29 cellular contexts compared by ENCODE assay signal in the genomic region with DNA sequence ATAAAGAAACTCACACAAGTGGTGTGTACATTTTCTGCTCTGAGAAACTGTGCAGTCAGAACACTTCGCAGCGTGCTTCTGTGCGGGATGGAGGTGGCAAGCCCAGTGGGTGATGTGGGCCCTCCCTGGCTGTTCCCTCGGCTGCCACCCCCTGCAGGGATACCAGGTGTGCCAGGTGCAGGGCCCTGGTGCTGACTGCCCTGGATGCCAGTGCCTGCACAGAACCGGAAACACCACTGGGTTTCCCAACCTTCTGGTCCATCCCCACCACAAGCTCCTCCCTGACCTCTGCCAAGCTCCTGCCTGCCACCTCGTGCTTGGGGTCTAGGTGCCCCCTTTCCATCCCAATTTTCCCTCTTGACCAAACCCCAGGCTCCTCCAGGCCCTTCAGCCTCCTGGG.
DNase-seq lines count a peak whose midpoint lies in the region; ATAC-seq and TF ChIP-seq lines count a peak whose summit lies in the region.
"Had no signal": no experiment of that assay in that cellular context is flagged by ENCODE, and none has a peak within 500 bp of the region (broad histone marks: within the 10 kb centered on the region; RNA-seq: fewer than 3 reads in every experiment).

No MANE protein-coding gene starts in this region.

- H2BK12ac ChIP-seq in neuronal stem cell (ENCODE audit: low read length) = no peak overlapping the region

- no peak overlapping the region for H4K91ac ChIP-seq in neuronal stem cell (ENCODE audit: low read depth, low read length, poor library complexity)

- H3K4me1 Mint-ChIP-seq in activated CD4-positive, alpha-beta T cell treated with anti-CD3 and anti-CD28 coated beads, Interleukin-2, amount 10 ng/mL, durations not matched to agents 7 days and 5 days = no peaks in the 10 kb centered on the region
- H3K4me1 Mint-ChIP-seq: activated CD4-positive, alpha-beta memory T cell treated with anti-CD3 and anti-CD28 coated beads, Interleukin-2, amount 10 ng/mL, durations not matched to agents 7 days and 5 days; activated T-helper 17 cell treated with anti-CD3 and anti-CD28 coated beads, Interleukin-2, amount 50 U/mL, for 72 hours; CD4-positive, alpha-beta memory T cell had no signal

- H3K4me1 ChIP-seq in HEK293 (ENCODE audit: control insufficient read depth, insufficient read depth, low read length) (no peaks in the 10 kb centered on the region), neuronal stem cell (ENCODE audit: control insufficient read depth in 2 of 2, insufficient read depth in 1 of 2, low read depth in 1 of 2, low read length in 2 of 2) (peaks cover 18 to 23% of the 10 kb centered on the region in 2 donors)
- H3K4me1 ChIP-seq: psoas muscle had no signal

- H3K4me3 ChIP-seq in HEK293 (ENCODE audit: low read depth, low read length) = no peak overlapping the region
- H3K4me3 ChIP-seq in neuronal stem cell (ENCODE audit: low read length in 2 of 2) = no peak overlapping the region
- H3K4me3 ChIP-seq: heart right ventricle, psoas muscle, transverse colon had no signal

- peaks cover 2% of the 10 kb centered on the region for H3K79me1 ChIP-seq in neuronal stem cell (ENCODE audit: low read depth, low read length)

- peak overlapping the region; percentile 3 for H2BK15ac ChIP-seq in neuronal stem cell (ENCODE audit: low read length)

- H3K27ac Mint-ChIP-seq in activated CD4-positive, alpha-beta T cell treated with anti-CD3 and anti-CD28 coated beads, Interleukin-2, amount 10 ng/mL, durations not matched to agents 7 days and 5 days = peak overlapping the region; percentile 31
- H3K27ac Mint-ChIP-seq: activated CD4-positive, alpha-beta memory T cell treated with anti-CD3 and anti-CD28 coated beads, Interleukin-2, amount 10 ng/mL, durations not matched to agents 7 days and 5 days; activated naive CD8-positive, alpha-beta T cell; activated T-helper 17 cell treated with anti-CD3 and anti-CD28 coated beads, Interleukin-2, amount 50 U/mL, for 72 hours; CD4-positive, alpha-beta memory T cell had no signal

- H2BK5ac ChIP-seq in neuronal stem cell (ENCODE audit: low read length) = peak overlapping the region; percentile 72

- H3K18ac ChIP-seq in neuronal stem cell (ENCODE audit: low read length) = peak overlapping the region; percentile 66

- ATAC-seq in GM18505 (IDR thresholded peaks at IDR 0.05; ENCODE audit: unreplicated experiment) (no peak), SK-N-SH treated with all-trans-retinoic acid at 6 μM for 48 hours (no peak)
- ATAC-seq: activated CD4-positive, CD25-positive, alpha-beta regulatory T cell treated with anti-CD3 and anti-CD28 coated beads, Interleukin-2, amount 50 U/mL, for 24 hours; activated T-helper 17 cell treated with anti-CD3 and anti-CD28 coated beads, Interleukin-2, amount 50 U/mL, for 72 hours; heart right ventricle; naive thymus-derived CD4-positive, alpha-beta T cell; psoas muscle had no signal

- H3K4me3 Mint-ChIP-seq in activated CD4-positive, alpha-beta T cell treated with anti-CD3 and anti-CD28 coated beads, Interleukin-2, amount 10 ng/mL, durations not matched to agents 7 days and 5 days = no peak overlapping the region
- H3K4me3 Mint-ChIP-seq: activated CD4-positive, alpha-beta memory T cell treated with anti-CD3 and anti-CD28 coated beads, Interleukin-2, amount 10 ng/mL, durations not matched to agents 7 days and 5 days; activated naive CD8-positive, alpha-beta T cell; activated T-helper 17 cell treated with anti-CD3 and anti-CD28 coated beads, Interleukin-2, amount 50 U/mL, for 72 hours; CD4-positive, alpha-beta memory T cell; naive thymus-derived CD4-positive, alpha-beta T cell had no signal

- H3K9me3 ChIP-seq in HEK293 (ENCODE audit: control insufficient read depth, insufficient read depth, low read depth, low read length) (no peaks in the 10 kb centered on the region), neuronal stem cell (replicated peaks in 1 of 2; ENCODE audit: control insufficient read depth in 2 of 2, insufficient read depth in 1 of 2, low read depth in 1 of 2, low read length in 2 of 2) (peaks cover 0 to 3% of the 10 kb centered on the region in 2 donors)
- H3K9me3 ChIP-seq: heart right ventricle, psoas muscle, transverse colon had no signal

- H3K14ac ChIP-seq in neuronal stem cell (ENCODE audit: low read length) = no peak overlapping the region

- CTCF ChIA-PET in activated CD4-positive, alpha-beta T cell treated with anti-CD3 and anti-CD28 coated beads, Interleukin-2, amount 10 ng/mL, durations not matched to agents 7 days and 5 days (lab: Charles Lee) = interaction anchor here (0.8 to 1.1 kb wide), 3 partner anchors 12 to 31 kb away, joined by 3 read pairs; no protein-coding TSS in a partner anchor
- CTCF ChIA-PET in HEK293 (lab: Yijun Ruan, JAX) = interaction anchor here (1.1 to 2.2 kb wide), 2 partner anchors 45 to 265 kb away, joined by 4 to 6 read pairs; no protein-coding TSS in a partner anchor

- H3K27me3 ChIP-seq in neuronal stem cell (ENCODE audit: control insufficient read depth in 3 of 3, insufficient read depth in 3 of 3, low read depth in 1 of 3, low read length in 3 of 3) = peaks cover 0 to 7% (median 0%) of the 10 kb centered on the region in 3 experiments
- H3K27me3 ChIP-seq: transverse colon had no signal

- H3K27me3 Mint-ChIP-seq in activated CD4-positive, alpha-beta T cell treated with anti-CD3 and anti-CD28 coated beads, Interleukin-2, amount 10 ng/mL, durations not matched to agents 7 days and 5 days = peaks cover under 1% of the 10 kb centered on the region
- H3K27me3 Mint-ChIP-seq: activated CD4-positive, alpha-beta memory T cell treated with anti-CD3 and anti-CD28 coated beads, Interleukin-2, amount 10 ng/mL, durations not matched to agents 7 days and 5 days; activated naive CD8-positive, alpha-beta T cell; activated T-helper 17 cell treated with anti-CD3 and anti-CD28 coated beads, Interleukin-2, amount 50 U/mL, for 72 hours; CD4-positive, alpha-beta memory T cell had no signal

- no peak overlapping the region for H2BK120ac ChIP-seq in neuronal stem cell (ENCODE audit: low read depth, low read length)

- TF ChIP-seq POLR2A in GM18505 (IDR thresholded peaks at IDR 0.05; ENCODE audit: borderline replicate concordance, extremely low read depth, insufficient read depth, insufficient read length) = no peak

- DNase-seq in activated CD4-positive, alpha-beta T cell treated with anti-CD3 and anti-CD28 coated beads, Interleukin-2, amount 10 ng/mL, durations not matched to agents 7 days and 5 days = no peak
- DNase-seq in activated CD4-positive, alpha-beta T cell treated with anti-CD3 and anti-CD28 coated beads for 4 hours = no peak
- DNase-seq in NCI-H69 (lab: John Stamatoyannopoulos, UW) (peak; percentile 90), neuronal stem cell (ENCODE audit: low spot score) (no peak), dermis blood vessel endothelial cell (no peak)
- DNase-seq: activated CD4-positive, alpha-beta memory T cell treated with anti-CD3 and anti-CD28 coated beads, Interleukin-2, amount 10 ng/mL, durations not matched to agents 7 days and 5 days; activated CD8-positive, alpha-beta memory T cell treated with anti-CD3 and anti-CD28 coated beads, Interleukin-2, amount 50 U/mL, for 48 hours; CD4-positive, alpha-beta memory T cell; foreskin melanocyte; HCEC 1CT; heart right ventricle; midbrain; MM.1S; naive thymus-derived CD4-positive, alpha-beta T cell; NCI-H2227 treated with DMSO at 0.1 percent for 48 hours; occipital lobe; RPMI8226; stimulated activated CD4-positive, alpha-beta T cell treated with anti-CD3 and anti-CD28 coated beads, Interleukin-15, amount 100 ng/mL, for 24 hours; stimulated activated CD4-positive, alpha-beta T cell treated with anti-CD3 and anti-CD28 coated beads, Interleukin-4, amount 100 ng/mL, for 4 hours; T-helper 1 cell; transverse colon had no signal

- H3K36me3 ChIP-seq in HEK293 (ENCODE audit: control insufficient read depth in 2 of 2, insufficient read depth in 1 of 2, low read length in 2 of 2) = peaks cover 0 to 9% of the 10 kb centered on the region in 2 experiments; a peak in 1 of 3 replicates
- H3K36me3 ChIP-seq in neuronal stem cell (replicated peaks in 1 of 2; ENCODE audit: control insufficient read depth in 2 of 2, insufficient read depth in 2 of 2, low read length in 2 of 2) = peaks cover 0 to 11% of the 10 kb centered on the region in 2 donors
- H3K36me3 ChIP-seq: transverse colon had no signal

- no peak overlapping the region for H3K27ac ChIP-seq in HEK293 (ENCODE audit: extremely low read depth, low read depth, low read length)
- H3K27ac ChIP-seq in neuronal stem cell (replicated peaks; ENCODE audit: low read length) = no peak overlapping the region
- H3K27ac ChIP-seq: heart right ventricle, KMS-11, psoas muscle, transverse colon had no signal

- H2AK5ac ChIP-seq in neuronal stem cell (ENCODE audit: low read depth, low read length) = peak overlapping the region; percentile 95

- no peak overlapping the region for H4K8ac ChIP-seq in neuronal stem cell (ENCODE audit: low read depth, low read length)

- H2AFZ ChIP-seq in neuronal stem cell (ENCODE audit: low read length) = no peak overlapping the region

- H3K4me2 ChIP-seq in neuronal stem cell (ENCODE audit: insufficient read depth, low read length, poor library complexity, severe bottlenecking) = no peak overlapping the region
- H3K4me2 ChIP-seq: KMS-11 had no signal

- no CpG with 5 or more reads among the region's 6 CpGs for WGBS in neuronal stem cell (ENCODE audit: extremely low coverage in 2 of 2, insufficient read length in 2 of 2, insufficient replicate concordance in 1 of 2), 2 donors

- POLR2A ChIA-PET in activated CD4-positive, alpha-beta T cell treated with anti-CD3 and anti-CD28 coated beads, Interleukin-2, amount 10 ng/mL, durations not matched to agents 7 days and 5 days (lab: Charles Lee) = no interaction called here
- POLR2A ChIA-PET in HEK293 (lab: Yijun Ruan, JAX) = no interaction called here

- H3K23ac ChIP-seq in neuronal stem cell (ENCODE audit: low read depth, low read length, poor library complexity) = peak overlapping the region; percentile 80

- peaks cover 11% of the 10 kb centered on the region for H3K36me3 Mint-ChIP-seq in activated CD4-positive, alpha-beta T cell treated with anti-CD3 and anti-CD28 coated beads, Interleukin-2, amount 10 ng/mL, durations not matched to agents 7 days and 5 days (ENCODE audit: low read depth)

- no peak overlapping the region for H3K4ac ChIP-seq in neuronal stem cell (ENCODE audit: low read length)

- H3K9ac ChIP-seq in neuronal stem cell (ENCODE audit: low read depth, low read length, poor library complexity) = no peak overlapping the region
- H3K9ac ChIP-seq: KMS-11 had no signal

- TF ChIP-seq CTCF in HEK293 (tag by site-specific recombination; IDR thresholded peaks at IDR 0.05) = no peak

- H3K9me3 Mint-ChIP-seq in activated CD4-positive, alpha-beta T cell treated with anti-CD3 and anti-CD28 coated beads, Interleukin-2, amount 10 ng/mL, durations not matched to agents 7 days and 5 days = no peaks in the 10 kb centered on the region
- H3K9me3 Mint-ChIP-seq: activated CD4-positive, alpha-beta memory T cell treated with anti-CD3 and anti-CD28 coated beads, Interleukin-2, amount 10 ng/mL, durations not matched to agents 7 days and 5 days; activated T-helper 17 cell treated with anti-CD3 and anti-CD28 coated beads, Interleukin-2, amount 50 U/mL, for 72 hours; CD4-positive, alpha-beta memory T cell; naive thymus-derived CD4-positive, alpha-beta T cell had no signal
